Comparison of ENCODE assay signal across 1 cellular context in genomic region chr4:119501740-119502139, GRCh38.
TF ChIP-seq lines count a peak whose summit lies in the region.

No MANE protein-coding gene starts in this region.

TF ChIP-seq in IMR-90, 13 proteins besides CTCF, POLR2A, EP300 and RAD21:
- no peak for TF ChIP-seq FOS (IDR thresholded peaks at IDR 0.05; ENCODE audit: low read depth, low read length)
- no peak for TF ChIP-seq BHLHE40 (IDR thresholded peaks at IDR 0.05; ENCODE audit: low read depth, low read length)
- no peak for TF ChIP-seq NFE2L2 (IDR thresholded peaks at IDR 0.05; ENCODE audit: low read depth, low read length)
- no peak for TF ChIP-seq MAFK (IDR thresholded peaks at IDR 0.05; ENCODE audit: low read depth, low read length)
- TF ChIP-seq RCOR1 (IDR thresholded peaks at IDR 0.05; ENCODE audit: insufficient replicate concordance, low read length): no peak
- no peak for TF ChIP-seq MXI1 (IDR thresholded peaks at IDR 0.05; ENCODE audit: borderline replicate concordance, low read depth, low read length)
- no peak for TF ChIP-seq SMC3 (IDR thresholded peaks at IDR 0.05; ENCODE audit: low read depth, low read length)
- TF ChIP-seq CHD1 (IDR thresholded peaks at IDR 0.05; ENCODE audit: low read depth, low read length): no peak
- TF ChIP-seq MAZ (IDR thresholded peaks at IDR 0.05; ENCODE audit: borderline replicate concordance, low read depth, low read length): no peak
- no peak for TF ChIP-seq RFX5 (IDR thresholded peaks at IDR 0.05; ENCODE audit: low read depth, low read length)
- TF ChIP-seq, protein P1, sequence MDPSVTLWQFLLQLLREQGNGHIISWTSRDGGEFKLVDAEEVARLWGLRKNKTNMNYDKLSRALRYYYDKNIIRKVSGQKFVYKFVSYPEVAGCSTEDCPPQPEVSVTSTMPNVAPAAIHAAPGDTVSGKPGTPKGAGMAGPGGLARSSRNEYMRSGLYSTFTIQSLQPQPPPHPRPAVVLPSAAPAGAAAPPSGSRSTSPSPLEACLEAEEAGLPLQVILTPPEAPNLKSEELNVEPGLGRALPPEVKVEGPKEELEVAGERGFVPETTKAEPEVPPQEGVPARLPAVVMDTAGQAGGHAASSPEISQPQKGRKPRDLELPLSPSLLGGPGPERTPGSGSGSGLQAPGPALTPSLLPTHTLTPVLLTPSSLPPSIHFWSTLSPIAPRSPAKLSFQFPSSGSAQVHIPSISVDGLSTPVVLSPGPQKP (IDR thresholded peaks at IDR 0.05; ENCODE audit: borderline replicate concordance, low read depth, low read length): no peak
- TF ChIP-seq USF2 (IDR thresholded peaks at IDR 0.05; ENCODE audit: low read depth, low read length): no peak
